In the genomic region with DNA sequence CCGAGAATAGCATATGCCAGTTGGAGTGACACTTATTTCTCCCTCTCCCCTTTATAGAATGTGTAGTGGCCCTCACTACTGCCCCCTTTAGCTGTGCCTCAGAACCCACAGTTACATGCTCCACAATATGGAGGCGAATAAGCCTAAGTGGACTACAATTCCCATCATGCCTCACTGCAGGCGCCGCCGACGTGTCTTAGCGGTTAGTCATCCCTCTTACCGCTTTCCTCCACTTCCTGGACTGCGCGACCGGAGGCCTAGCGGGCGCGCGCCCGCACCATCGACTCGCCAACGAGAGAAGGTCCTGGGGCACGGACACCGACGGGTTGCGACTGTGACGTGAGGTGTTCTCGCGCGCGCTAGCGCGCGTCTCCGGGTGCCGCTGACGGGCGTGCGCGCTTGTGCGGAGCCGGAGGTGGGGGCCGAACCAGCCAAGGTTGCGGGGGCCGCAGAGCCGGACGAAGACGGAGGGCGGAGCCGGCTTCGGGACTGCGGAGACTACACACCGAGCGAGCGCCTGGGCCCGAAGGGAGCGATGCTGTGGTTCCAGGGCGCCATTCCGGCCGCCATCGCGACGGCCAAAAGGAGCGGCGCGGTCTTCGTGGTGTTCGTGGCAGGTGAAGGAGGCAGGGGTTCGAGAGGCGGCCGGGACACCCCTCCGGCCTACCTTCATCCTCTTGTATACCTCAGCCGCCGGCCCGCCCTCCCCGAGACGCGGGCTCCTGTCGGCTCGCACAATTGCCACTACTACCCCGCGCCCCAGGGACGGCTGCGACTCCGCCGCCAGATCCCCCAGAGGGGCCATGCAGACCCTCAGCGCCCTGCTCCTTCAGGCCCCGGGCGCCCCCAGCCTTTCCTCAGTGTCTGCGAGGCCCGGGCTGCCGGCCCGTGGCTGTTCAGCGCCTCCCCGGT, we compare ENCODE assay signal across 8 cellular contexts. TPM values are rescaled to one million over a fixed set of nuclear protein-coding genes. Genes with fewer than 3 reads are reported as not detected.
DNase-seq lines count a peak whose midpoint lies in the region; ATAC-seq and TF ChIP-seq lines count a peak whose summit lies in the region.

A gene with protein sequence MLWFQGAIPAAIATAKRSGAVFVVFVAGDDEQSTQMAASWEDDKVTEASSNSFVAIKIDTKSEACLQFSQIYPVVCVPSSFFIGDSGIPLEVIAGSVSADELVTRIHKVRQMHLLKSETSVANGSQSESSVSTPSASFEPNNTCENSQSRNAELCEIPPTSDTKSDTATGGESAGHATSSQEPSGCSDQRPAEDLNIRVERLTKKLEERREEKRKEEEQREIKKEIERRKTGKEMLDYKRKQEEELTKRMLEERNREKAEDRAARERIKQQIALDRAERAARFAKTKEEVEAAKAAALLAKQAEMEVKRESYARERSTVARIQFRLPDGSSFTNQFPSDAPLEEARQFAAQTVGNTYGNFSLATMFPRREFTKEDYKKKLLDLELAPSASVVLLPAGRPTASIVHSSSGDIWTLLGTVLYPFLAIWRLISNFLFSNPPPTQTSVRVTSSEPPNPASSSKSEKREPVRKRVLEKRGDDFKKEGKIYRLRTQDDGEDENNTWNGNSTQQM (plus strand): TSS at position 461 of the 912 bp plus-strand sequence. CDS start 75 bp downstream, at position 536.

- H3K9me2 ChIP-seq in DOHH2 (replicated peaks; ENCODE audit: control insufficient read depth, low read length) = no peaks in the 10 kb centered on the region; the same call in 1 of the 2 replicates

- CTCF ChIA-PET in naive thymus-derived CD4-positive, alpha-beta T cell (lab: Charles Lee) = interaction anchor here (0.5 kb wide), 1 partner anchor 172 kb away, joined by 3 read pairs; no protein-coding TSS in a partner anchor

- H3K36me3 ChIP-seq in DOHH2 (ENCODE audit: control insufficient read depth, low read length) = peaks cover 36% of the 10 kb centered on the region
- H3K36me3 ChIP-seq in naive thymus-derived CD4-positive, alpha-beta T cell (ENCODE audit: control insufficient read depth in 2 of 3, insufficient read depth in 3 of 3, low read length in 3 of 3) = peaks cover 0 to 6% (median 0%) of the 10 kb centered on the region in 3 experiments

- ATAC-seq in GM21825 (IDR thresholded peaks at IDR 0.05; ENCODE audit: unreplicated experiment) = peak; percentile 94
- ATAC-seq in naive thymus-derived CD4-positive, alpha-beta T cell = peak; percentile 95

- intact Hi-C loops in naive thymus-derived CD4-positive, alpha-beta T cell (cut with micrococcal nuclease) = loop anchor here (1.0 to 10.0 kb wide), 13 partner anchors 135 to 1621 kb away; partner anchors contain the start of genes CCNT2 (in 2 of the 2), MCM6 (in 2 of the 2), CXCR4 (in 1 of the 2) and DARS1 (in 1 of the 2)

- H3K4me2 ChIP-seq in DOHH2 (ENCODE audit: low read length) = peak within 1 kb of the TSS; percentile 69

- peaks cover 24% of the 10 kb centered on the region for H3K4me1 ChIP-seq in DOHH2 (ENCODE audit: control insufficient read depth, low read length)
- peaks cover 20 to 22% of the 10 kb centered on the region in 2 donors for H3K4me1 ChIP-seq in naive thymus-derived CD4-positive, alpha-beta T cell (ENCODE audit: control insufficient read depth in 2 of 2, insufficient read depth in 2 of 2, low read length in 2 of 2)

- DNase-seq in Kasumi-1 (lab: John Stamatoyannopoulos, UW) = peak; percentile 99 to 100
- peak; percentile 99 for DNase-seq in RPMI7951 (ENCODE audit: low read depth)
- DNase-seq in activated T-helper 1 cell treated with anti-CD3 and anti-CD28 coated beads, Interleukin-2, amount 50 U/mL, for 16 hours (ENCODE audit: low read depth in 1 of 2, low spot score in 1 of 2) = peak; percentile 86 to 91
- peak; percentile 99 for DNase-seq in fibroblast of gingiva (ENCODE audit: low read depth)
- DNase-seq in naive thymus-derived CD4-positive, alpha-beta T cell = peak; percentile 73 to 93 (median 88)
- peak; percentile 85 to 93 (median 89) for DNase-seq in stimulated activated naive CD4-positive, alpha-beta T cell (lab: John Stamatoyannopoulos, UW)

- peak within 1 kb of the TSS; percentile 65 for H3K27ac ChIP-seq in DOHH2 (ENCODE audit: low read depth, low read length)
- peak within 1 kb of the TSS; percentile 97 for H3K27ac ChIP-seq in naive thymus-derived CD4-positive, alpha-beta T cell (ENCODE audit: low read depth, low read length)

- H3K9me3 ChIP-seq in DOHH2 (ENCODE audit: control insufficient read depth, insufficient read depth, low read length) = no peaks in the 10 kb centered on the region
- no peaks in the 10 kb centered on the region for H3K9me3 ChIP-seq in naive thymus-derived CD4-positive, alpha-beta T cell (ENCODE audit: control insufficient read depth in 2 of 3, low read length in 3 of 3)

- peaks cover 24 to 47% (median 43%) of the 10 kb centered on the region in 7 donors for H3K4me1 Mint-ChIP-seq in naive thymus-derived CD4-positive, alpha-beta T cell

- no peaks in the 10 kb centered on the region for H3F3A ChIP-seq in DOHH2 (ENCODE audit: control insufficient read depth, insufficient read depth)

- H3K27me3 ChIP-seq in DOHH2 (ENCODE audit: control insufficient read depth, low read length) = no peaks in the 10 kb centered on the region
- H3K27me3 ChIP-seq in naive thymus-derived CD4-positive, alpha-beta T cell (ENCODE audit: control insufficient read depth in 2 of 2, insufficient read depth in 2 of 2, low read length in 2 of 2) = no peaks in the 10 kb centered on the region

- peak within 1 kb of the TSS; percentile 89 to 99 (median 95) for H3K27ac Mint-ChIP-seq in naive thymus-derived CD4-positive, alpha-beta T cell

- POLR2A ChIA-PET in naive thymus-derived CD4-positive, alpha-beta T cell (lab: Charles Lee) = interaction anchor here (1.0 to 1.6 kb wide), 2 partner anchors 18 to 210 kb away, joined by 3 read pairs; partner anchors contain the start of genes R3HDM1 and ZRANB3

- H3K9me3 Mint-ChIP-seq in naive thymus-derived CD4-positive, alpha-beta T cell = peaks cover 0 to 5% (median 0%) of the 10 kb centered on the region in 11 donors

- H3K79me2 ChIP-seq in DOHH2 (ENCODE audit: control insufficient read depth, low read length) = peaks cover 50% of the 10 kb centered on the region

- peak within 1 kb of the TSS; percentile 82 for H3K4me3 ChIP-seq in DOHH2 (ENCODE audit: low read length)
- peak within 1 kb of the TSS; percentile 88 for H3K4me3 ChIP-seq in naive thymus-derived CD4-positive, alpha-beta T cell (ENCODE audit: low read length)

- peak within 1 kb of the TSS; percentile 92 to 98 (median 95) for H3K4me3 Mint-ChIP-seq in naive thymus-derived CD4-positive, alpha-beta T cell

- TF ChIP-seq CTCF in DOHH2 (IDR thresholded peaks at IDR 0.05; ENCODE audit: low read depth, low read length, poor library complexity, severe bottlenecking) = peak; percentile 85

- no peaks in the 10 kb centered on the region for H3K27me3 Mint-ChIP-seq in naive thymus-derived CD4-positive, alpha-beta T cell

- H3K36me3 Mint-ChIP-seq in naive thymus-derived CD4-positive, alpha-beta T cell = peaks cover 0 to 16% (median 7%) of the 10 kb centered on the region in 5 donors

- H4K20me1 ChIP-seq in DOHH2 (ENCODE audit: control insufficient read depth, insufficient read depth, low read depth, low read length) = peaks cover 17% of the 10 kb centered on the region

RNA-seq across cellular contexts. Expression of the gene that starts here (rescaled TPM):
- total RNA-seq in RPMI7951 (2014; rRNA removed; shearing (Covaris generic)) = 44.1 and 60.9 TPM in 2 replicates
- 100 to 1,000 TPM; 115 to 158 (median 145) TPM for total RNA-seq in naive thymus-derived CD4-positive, alpha-beta T cell
- 100 to 1,000 TPM in 1 of 2 donors, 10 to 100 TPM in 1; 83.7 to 103 TPM for polyA plus RNA-seq in naive thymus-derived CD4-positive, alpha-beta T cell

Comparison
In these comparisons a context has a peak if more than half of its experiments do, and no peak if none do; other contexts are left out.
1. Peak in every context shown above with its lines: DNase-seq, ATAC-seq, H3K4me3 ChIP-seq and H3K27ac ChIP-seq.